2 cellular contexts compared by ENCODE assay signal in the genomic region with DNA sequence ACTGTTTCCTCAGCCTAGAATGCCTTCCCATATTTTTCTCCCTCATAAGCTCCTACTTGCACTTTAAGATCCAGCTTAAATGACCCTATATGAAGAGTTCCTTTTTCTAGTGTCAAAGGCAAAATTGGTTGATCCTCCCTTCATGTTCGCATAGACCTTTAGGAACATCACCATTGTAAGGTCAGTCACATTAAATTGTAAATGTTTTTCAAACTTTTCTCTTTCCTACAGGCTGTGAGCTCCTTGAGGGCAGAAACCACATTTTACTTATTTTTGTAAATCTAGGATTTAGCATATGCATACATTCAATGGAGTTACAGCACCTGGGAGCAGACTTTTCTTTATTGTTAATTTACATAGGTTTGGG.
A peak's percentile ranks its signal among the peaks of the same experiment; 100 is the strongest.
TF ChIP-seq lines count a peak whose summit lies in the region.

No MANE protein-coding gene starts in this region.

TF ChIP-seq in SK-N-SH treated with all-trans-retinoic acid at 6 μM for 48 hours, 23 proteins besides CTCF, POLR2A, EP300 and RAD21:
- TF ChIP-seq ZNF70 (CRISPR knock-in tag; IDR thresholded peaks at IDR 0.05) (peak; percentile 91), SNAI2 (CRISPR knock-in tag; IDR thresholded peaks at IDR 0.05) (no peak)

TF ChIP-seq in SK-N-SH, 30 proteins besides CTCF, POLR2A, EP300 and RAD21:
- TF ChIP-seq, protein P1, sequence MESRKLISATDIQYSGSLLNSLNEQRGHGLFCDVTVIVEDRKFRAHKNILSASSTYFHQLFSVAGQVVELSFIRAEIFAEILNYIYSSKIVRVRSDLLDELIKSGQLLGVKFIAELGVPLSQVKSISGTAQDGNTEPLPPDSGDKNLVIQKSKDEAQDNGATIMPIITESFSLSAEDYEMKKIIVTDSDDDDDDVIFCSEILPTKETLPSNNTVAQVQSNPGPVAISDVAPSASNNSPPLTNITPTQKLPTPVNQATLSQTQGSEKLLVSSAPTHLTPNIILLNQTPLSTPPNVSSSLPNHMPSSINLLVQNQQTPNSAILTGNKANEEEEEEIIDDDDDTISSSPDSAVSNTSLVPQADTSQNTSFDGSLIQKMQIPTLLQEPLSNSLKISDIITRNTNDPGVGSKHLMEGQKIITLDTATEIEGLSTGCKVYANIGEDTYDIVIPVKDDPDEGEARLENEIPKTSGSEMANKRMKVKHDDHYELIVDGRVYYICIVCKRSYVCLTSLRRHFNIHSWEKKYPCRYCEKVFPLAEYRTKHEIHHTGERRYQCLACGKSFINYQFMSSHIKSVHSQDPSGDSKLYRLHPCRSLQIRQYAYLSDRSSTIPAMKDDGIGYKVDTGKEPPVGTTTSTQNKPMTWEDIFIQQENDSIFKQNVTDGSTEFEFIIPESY (IDR thresholded peaks at IDR 0.05; ENCODE audit: borderline replicate concordance, low read depth): no peak
- no peak for TF ChIP-seq ELF1 (IDR thresholded peaks at IDR 0.05)
TF ChIP-seq in SK-N-SH: peak in this region for 0.
